8 cellular contexts compared by ENCODE assay signal in genomic region chr14:105473033-105473676, GRCh38. TPM values are rescaled to one million over a fixed set of nuclear protein-coding genes. Genes with fewer than 3 reads are reported as not detected.
A peak's percentile ranks its signal among the peaks of the same experiment; 100 is the strongest.
DNase-seq lines count a peak whose midpoint lies in the region; ATAC-seq, FAIRE-seq and TF ChIP-seq lines count a peak whose summit lies in the region.

No MANE protein-coding gene starts in this region.

- no peak for FAIRE-seq in GM12891 (lab: Jason Lieb, UNC)

- no peaks in the 10 kb centered on the region for H3K79me2 ChIP-seq in DOHH2 (ENCODE audit: control insufficient read depth, low read length)

- H3K36me3 ChIP-seq in DOHH2 (ENCODE audit: control insufficient read depth, low read length) (peaks cover 8% of the 10 kb centered on the region; the same call in 1 of the 2 replicates), heart right ventricle (peaks cover 0 to 15% (median 0%) of the 10 kb centered on the region in 9 donors), skeletal muscle satellite cell (ENCODE audit: insufficient read depth, low read length) (peaks cover 9% of the 10 kb centered on the region)

- TF ChIP-seq CTCF in DOHH2 (IDR thresholded peaks at IDR 0.05; ENCODE audit: low read depth, low read length, poor library complexity, severe bottlenecking) (no peak), heart right ventricle (IDR thresholded peaks at IDR 0.05) (no peak)

- H3K4me1 ChIP-seq in DOHH2 (ENCODE audit: control insufficient read depth, low read length) (peaks cover 28% of the 10 kb centered on the region), heart right ventricle (peaks cover 47 to 81% (median 76%) of the 10 kb centered on the region in 9 donors), skeletal muscle satellite cell (ENCODE audit: control insufficient read depth, insufficient read depth, low read length) (peaks cover 48% of the 10 kb centered on the region)

- whole genome bisulfite sequencing in heart right ventricle, 2 donors: 20 to 24% methylated on average over 7 of the region's 7 CpGs

- TF ChIP-seq POLR2A in GM12891 (IDR thresholded peaks at IDR 0.05; ENCODE audit: low read depth, low read length): no peak

- H3K9me3 ChIP-seq in DOHH2 (ENCODE audit: control insufficient read depth, insufficient read depth, low read length): no peaks in the 10 kb centered on the region
- H3K9me3 ChIP-seq in heart right ventricle: no peaks in the 10 kb centered on the region
- no peaks in the 10 kb centered on the region for H3K9me3 ChIP-seq in skeletal muscle satellite cell (replicated peaks; ENCODE audit: low read length)

- no peak overlapping the region for H3K27ac ChIP-seq in DOHH2 (ENCODE audit: low read depth, low read length)
- H3K27ac ChIP-seq in heart right ventricle: peak overlapping the region; percentile 80 to 100 (median 100)

- H3F3A ChIP-seq in DOHH2 (ENCODE audit: control insufficient read depth, insufficient read depth): peaks cover 6% of the 10 kb centered on the region; the same call in 1 of the 2 replicates

- H3K4me3 ChIP-seq in DOHH2 (ENCODE audit: low read length) (no peak overlapping the region; the same call in 1 of the 2 replicates), heart right ventricle (peak overlapping the region; percentile 49 to 100 (median 66)), skeletal muscle satellite cell (ENCODE audit: low read length) (peak overlapping the region; percentile 95)

- intact Hi-C loops in heart right ventricle (cut with DNase I): no loop called here

- no peaks in the 10 kb centered on the region for H4K20me1 ChIP-seq in DOHH2 (ENCODE audit: control insufficient read depth, insufficient read depth, low read depth, low read length)

- DNase-seq in NCI-H69 (lab: John Stamatoyannopoulos, UW): peak; percentile 89
- DNase-seq in heart right ventricle: peak; percentile 45 to 57
- no peak for DNase-seq in GM12891 (ENCODE audit: insufficient read length, low spot score)
- no peak for DNase-seq in activated CD4-positive, alpha-beta T cell treated with anti-CD3 and anti-CD28 coated beads for 1 hour
- DNase-seq in effector CD8-positive, alpha-beta T cell (lab: John Stamatoyannopoulos, UW): no peak

- peak overlapping the region; percentile 26 for H3K9ac ChIP-seq in skeletal muscle satellite cell (ENCODE audit: low read depth, low read length)

- H3K27me3 ChIP-seq in DOHH2 (ENCODE audit: control insufficient read depth, low read length) (peaks cover 33% of the 10 kb centered on the region), heart right ventricle (peaks cover 0 to 40% (median 0%) of the 10 kb centered on the region in 7 donors), skeletal muscle satellite cell (ENCODE audit: control insufficient read depth, insufficient read depth, low read length) (no peaks in the 10 kb centered on the region)

- no peaks in the 10 kb centered on the region for H3K9me2 ChIP-seq in DOHH2 (replicated peaks; ENCODE audit: control insufficient read depth, low read length)

- H3K4me2 ChIP-seq in DOHH2 (ENCODE audit: low read length): peak overlapping the region; percentile 66
- H3K4me2 ChIP-seq in skeletal muscle satellite cell (ENCODE audit: low read length): peak overlapping the region; percentile 90

- ATAC-seq in heart right ventricle (no peak), GM21515 (IDR thresholded peaks at IDR 0.05; ENCODE audit: unreplicated experiment) (no peak)

TF ChIP-seq in GM12891, 5 proteins besides CTCF, POLR2A, EP300 and RAD21:
- TF ChIP-seq TAF1 (IDR thresholded peaks at IDR 0.05; ENCODE audit: low read depth, low read length) (no peak), POLR2AphosphoS5 (IDR thresholded peaks at IDR 0.05; ENCODE audit: low read depth, low read length) (no peak), POU2F2 (IDR thresholded peaks at IDR 0.05; ENCODE audit: low read depth, low read length) (no peak), SPI1 (IDR thresholded peaks at IDR 0.05; ENCODE audit: low read depth, low read length) (no peak), PAX5 (IDR thresholded peaks at IDR 0.05; ENCODE audit: insufficient read depth, low read length, severe bottlenecking) (no peak)

RNA-seq across cellular contexts. Expression of gene CRIP2, which starts 1.5 kb away (rescaled TPM):
- 1,000 to 10,000 TPM in 3 of 10 donors, 100 to 1,000 TPM in 7; 731 to 1,223 (median 884) TPM for total RNA-seq in heart right ventricle
- 1,000 to 10,000 TPM; 1,120 to 1,194 TPM for polyA plus RNA-seq in heart right ventricle
- 29.7 and 60.7 TPM in 2 replicates for total RNA-seq in skeletal muscle satellite cell (2012; rRNA removed)
- polyA plus RNA-seq in GM12891 (2012; ENCODE audit: low read depth, missing spikeins): 0.68 TPM

RNA-seq across cellular contexts. Expression of gene CRIP1, which starts 13.5 kb away (rescaled TPM):
- 100 to 1,000 TPM in 1 of 10 donors, 10 to 100 TPM in 9; 34.0 to 131 (median 51.0) TPM for total RNA-seq in heart right ventricle
- polyA plus RNA-seq in heart right ventricle: 100 to 1,000 TPM; 149 to 170 TPM
- 4.1 and 16.8 TPM in 2 replicates for total RNA-seq in skeletal muscle satellite cell (2012; rRNA removed)
- polyA plus RNA-seq in GM12891 (2012; ENCODE audit: low read depth, missing spikeins): 277 TPM

RNA-seq across cellular contexts. Expression of gene TEDC1, which starts 17.9 kb away (rescaled TPM):
- 1 to 10 TPM; 2.3 to 5.2 (median 4.2) TPM for total RNA-seq in heart right ventricle
- 10 to 100 TPM in 1 of 2 donors, 1 to 10 TPM in 1; 8.4 to 10.0 TPM for polyA plus RNA-seq in heart right ventricle
- 11.4 and 12.7 TPM in 2 replicates for total RNA-seq in skeletal muscle satellite cell (2012; rRNA removed)
- 8.1 TPM for polyA plus RNA-seq in GM12891 (2012; ENCODE audit: low read depth, missing spikeins)

RNA-seq across cellular contexts. Expression of gene TMEM121, which starts 53.2 kb away (rescaled TPM):
- 1 to 10 TPM in 8 of 10 donors, under 1 TPM in 2; 0.93 to 2.3 (median 1.7) TPM for total RNA-seq in heart right ventricle
- 1 to 10 TPM; 1.3 to 2.6 TPM for polyA plus RNA-seq in heart right ventricle
- total RNA-seq in skeletal muscle satellite cell (2012; rRNA removed): 2.3 and 3.9 TPM in 2 replicates
- polyA plus RNA-seq in GM12891 (2012; ENCODE audit: low read depth, missing spikeins): 0.18 TPM

RNA-seq across cellular contexts. Expression of gene MTA1, which starts 53.5 kb away (rescaled TPM):
- 100 to 1,000 TPM; 104 to 209 (median 133) TPM for total RNA-seq in heart right ventricle
- 100 to 1,000 TPM in 1 of 2 donors, 10 to 100 TPM in 1; 94.4 to 250 TPM for polyA plus RNA-seq in heart right ventricle
- total RNA-seq in skeletal muscle satellite cell (2012; rRNA removed): 41.7 and 55.8 TPM in 2 replicates
- 64.5 TPM for polyA plus RNA-seq in GM12891 (2012; ENCODE audit: low read depth, missing spikeins)

Comparison
In these comparisons a context has a peak if more than half of its experiments do, and no peak if none do; other contexts are left out.
1. DNase-seq: peak in NCI-H69 (single experiment) and heart right ventricle (2 of 2); none in GM12891 (single experiment), activated CD4-positive, alpha-beta T cell treated with anti-CD3 and anti-CD28 coated beads for 1 hour (single experiment) and effector CD8-positive, alpha-beta T cell (single experiment).